Comparison of ENCODE assay signal across 8 cellular contexts in the genomic region with DNA sequence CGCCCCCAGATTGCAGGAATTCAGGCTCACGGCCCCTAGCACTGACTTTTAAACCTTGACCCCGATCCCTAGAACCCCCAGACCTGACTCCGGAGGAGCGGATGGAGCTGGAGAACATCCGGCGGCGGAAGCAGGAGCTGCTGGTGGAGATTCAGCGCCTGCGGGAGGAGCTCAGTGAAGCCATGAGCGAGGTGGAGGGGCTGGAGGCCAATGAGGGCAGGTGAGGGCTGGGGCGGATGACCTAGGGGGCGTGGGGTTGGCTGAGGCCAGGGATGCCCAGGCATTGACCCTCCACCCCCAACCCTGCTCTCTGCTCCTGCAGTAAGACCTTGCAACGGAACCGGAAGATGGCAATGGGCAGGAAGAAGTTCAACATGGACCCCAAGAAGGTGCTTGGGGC. TPM values are rescaled to one million over a fixed set of nuclear protein-coding genes. Genes with fewer than 3 reads are reported as not detected.
DNase-seq lines count a peak whose midpoint lies in the region; ATAC-seq, FAIRE-seq and TF ChIP-seq lines count a peak whose summit lies in the region.

No MANE protein-coding gene starts in this region.

- no peak for TF ChIP-seq POLR2A in K562 (conservative IDR thresholded peaks at IDR 0.05)
- no peak for TF ChIP-seq POLR2A in upper lobe of left lung (IDR thresholded peaks at IDR 0.05)

- H3K27ac Mint-ChIP-seq in activated naive CD4-positive, alpha-beta T cell treated with anti-CD3 and anti-CD28 coated beads, Interleukin-2, amount 10 ng/mL, durations not matched to agents 7 days and 5 days: peak overlapping the region; percentile 81

- CTCF ChIA-PET in activated naive CD4-positive, alpha-beta T cell treated with anti-CD3 and anti-CD28 coated beads, Interleukin-2, amount 10 ng/mL, durations not matched to agents 7 days and 5 days (lab: Charles Lee): interaction anchor here (1.4 to 2.1 kb wide), 2 partner anchors 20 to 114 kb away, joined by 3 to 8 read pairs; no protein-coding TSS in a partner anchor
- CTCF ChIA-PET in K562 (lab: Yijun Ruan, JAX; ENCODE audit: low intra/inter-chr PET ratio): no interaction called here

- H3K4me2 ChIP-seq in K562 (ENCODE audit: insufficient read depth, low read length): peak overlapping the region; percentile 78

- peaks cover 7 to 25% of the 10 kb centered on the region in 2 experiments; a peak in 4 of 5 replicates for H3K4me1 ChIP-seq in K562 (replicated peaks in 1 of 2; ENCODE audit: control insufficient read depth in 2 of 2, insufficient read depth in 2 of 2, low read length in 2 of 2)
- H3K4me1 ChIP-seq in lung (ENCODE audit: control insufficient read depth in 2 of 2, insufficient read depth in 2 of 2, low read length in 2 of 2): peaks cover 6% of the 10 kb centered on the region in 2 donors
- peaks cover 14 to 25% (median 17%) of the 10 kb centered on the region in 4 donors for H3K4me1 ChIP-seq in upper lobe of left lung

- peaks cover 35% of the 10 kb centered on the region for H3K36me3 Mint-ChIP-seq in activated naive CD4-positive, alpha-beta T cell treated with anti-CD3 and anti-CD28 coated beads, Interleukin-2, amount 10 ng/mL, durations not matched to agents 7 days and 5 days

- peaks cover 16% of the 10 kb centered on the region for H3K79me2 ChIP-seq in K562 (ENCODE audit: control insufficient read depth, insufficient read depth, low read length)

- H3K9me3 ChIP-seq in K562 (replicated peaks; ENCODE audit: control insufficient read depth, insufficient read depth, low read depth, low read length): no peaks in the 10 kb centered on the region
- no peaks in the 10 kb centered on the region for H3K9me3 ChIP-seq in lung (ENCODE audit: control insufficient read depth in 2 of 2, insufficient read depth in 1 of 2, low read length in 1 of 2)
- no peaks in the 10 kb centered on the region for H3K9me3 ChIP-seq in upper lobe of left lung

- intact Hi-C loops in K562 (cut with micrococcal nuclease): no loop called here

- H3K4me3 Mint-ChIP-seq in activated naive CD4-positive, alpha-beta T cell treated with anti-CD3 and anti-CD28 coated beads, Interleukin-2, amount 10 ng/mL, durations not matched to agents 7 days and 5 days: peak overlapping the region; percentile 83

- H3K4me3 ChIP-seq in K562: peak overlapping the region; percentile 91
- peak overlapping the region; percentile 41 for H3K4me3 ChIP-seq in lung
- H3K4me3 ChIP-seq in upper lobe of left lung: peak overlapping the region; percentile 54 to 96 (median 90)

- H2AFZ ChIP-seq in K562 (ENCODE audit: low read depth, low read length): no peak overlapping the region

- peak overlapping the region; percentile 98; the same call in 1 of the 3 replicates for H3K27ac ChIP-seq in K562 (ENCODE audit: extremely low read depth, low read depth, low read length)
- H3K27ac ChIP-seq in lung (ENCODE audit: low read depth in 1 of 2, low read length in 1 of 2): peak overlapping the region; percentile 30 to 58
- H3K27ac ChIP-seq in upper lobe of left lung: peak overlapping the region; percentile 94 to 98 (median 96)

- H3K27me3 ChIP-seq in K562 (ENCODE audit: control insufficient read depth in 2 of 2, insufficient read depth in 2 of 2, low read length in 2 of 2): no peaks in the 10 kb centered on the region
- H3K27me3 ChIP-seq in lung (ENCODE audit: control insufficient read depth, insufficient read depth): no peaks in the 10 kb centered on the region
- no peaks in the 10 kb centered on the region for H3K27me3 ChIP-seq in upper lobe of left lung

- peaks cover 21% of the 10 kb centered on the region for H3K4me1 Mint-ChIP-seq in activated naive CD4-positive, alpha-beta T cell treated with anti-CD3 and anti-CD28 coated beads, Interleukin-2, amount 10 ng/mL, durations not matched to agents 7 days and 5 days

- no peaks in the 10 kb centered on the region for H3K9me3 Mint-ChIP-seq in activated naive CD4-positive, alpha-beta T cell treated with anti-CD3 and anti-CD28 coated beads, Interleukin-2, amount 10 ng/mL, durations not matched to agents 7 days and 5 days

- no peak for DNase-seq in activated naive CD4-positive, alpha-beta T cell treated with anti-CD3 and anti-CD28 coated beads, Interleukin-2, amount 10 ng/mL, durations not matched to agents 7 days and 5 days
- DNase-seq in activated naive CD4-positive, alpha-beta T cell (lab: John Stamatoyannopoulos, UW): no peak
- no peak for DNase-seq in K562 (ENCODE audit: extremely low read depth in 1 of 4, low spot score in 3 of 4)
- DNase-seq in lung (ENCODE audit: low spot score): no peak
- peak in 1 of 2 donors; percentile 49 for DNase-seq in upper lobe of left lung
- no peak for DNase-seq in RCC 7860 (ENCODE audit: low spot score)

- POLR2A ChIA-PET in K562 (lab: Yijun Ruan, JAX): interaction anchor here (0.6 to 1.7 kb wide), 13 partner anchors 8 to 1682 kb away, joined by 3 to 9 read pairs (median 3); partner anchors contain the start of genes KDELR1 and SLC1A5

- peak overlapping the region; percentile 96 to 98; a peak in 3 of 4 replicates for H3K9ac ChIP-seq in K562 (ENCODE audit: insufficient read depth in 1 of 2, low read depth in 2 of 2, low read length in 2 of 2)

- FAIRE-seq in K562 (lab: Jason Lieb, UNC) (no peak), RCC 7860 (lab: Jason Lieb, UNC) (no peak)

- ATAC-seq in K562 (no peak), lung (ENCODE audit: insufficient read depth, low FRiP score) (no peak), upper lobe of left lung (ENCODE audit: low FRiP score in 2 of 2) (no peak), GM19467 (IDR thresholded peaks at IDR 0.05; ENCODE audit: unreplicated experiment) (no peak), GM21825 (IDR thresholded peaks at IDR 0.05; ENCODE audit: unreplicated experiment) (no peak)

- BruUV-seq in K562 (replicated peaks; lab: Mats Ljungman, UMichigan): no TSS peak

- in situ Hi-C loops in K562 (cut with MboI): no loop called here

- TF ChIP-seq CTCF in K562 (IDR thresholded peaks at IDR 0.05 in 2 of 3, conservative IDR thresholded peaks at IDR 0.05 in 1 of 3; ENCODE audit: insufficient read depth in 2 of 3, low read depth in 1 of 3, low read length in 3 of 3): no peak
- no peak for TF ChIP-seq CTCF in lung (IDR thresholded peaks at IDR 0.05; ENCODE audit: control extremely low read depth, extremely low read depth)
- TF ChIP-seq CTCF in upper lobe of left lung (IDR thresholded peaks at IDR 0.05): no peak

- WGBS in K562 (ENCODE audit: insufficient coverage, low coverage, missing lambda C conversion rate): 87% methylated on average over 12 of the region's 15 CpGs
- 55 to 76% methylated on average over 15 of the region's 15 CpGs for WGBS in lung, 2 donors
- 66 to 71% methylated on average over 9 to 15 of the region's 15 CpGs for WGBS in upper lobe of left lung, 2 donors

- H3K36me3 ChIP-seq in K562 (ENCODE audit: control insufficient read depth, insufficient read depth, low read length): peaks cover 52% of the 10 kb centered on the region; the same call in 2 of the 3 replicates
- peaks cover 24 to 48% of the 10 kb centered on the region in 2 donors for H3K36me3 ChIP-seq in lung (ENCODE audit: control insufficient read depth in 2 of 2, insufficient read depth in 2 of 2, low read length in 2 of 2)
- peaks cover 36 to 52% (median 50%) of the 10 kb centered on the region in 4 donors for H3K36me3 ChIP-seq in upper lobe of left lung

- TF ChIP-seq RAD21 in K562 (CRISPR knock-in tag; conservative IDR thresholded peaks at IDR 0.05 in 1 of 2, IDR thresholded peaks at IDR 0.05 in 1 of 2): no peak

- H3K27me3 Mint-ChIP-seq in activated naive CD4-positive, alpha-beta T cell treated with anti-CD3 and anti-CD28 coated beads, Interleukin-2, amount 10 ng/mL, durations not matched to agents 7 days and 5 days: peaks cover 7% of the 10 kb centered on the region

- peaks cover 10% of the 10 kb centered on the region for H4K20me1 ChIP-seq in K562 (replicated peaks; ENCODE audit: control insufficient read depth, insufficient read depth, low read length)

- H3K9me1 ChIP-seq in K562 (ENCODE audit: control insufficient read depth, insufficient read depth, low read length): peaks cover 3% of the 10 kb centered on the region

- no peak for TF ChIP-seq EP300 in K562 (IDR thresholded peaks at IDR 0.05; ENCODE audit: low read length)
- no peak for TF ChIP-seq EP300 in upper lobe of left lung (IDR thresholded peaks at IDR 0.05)

RNA-seq across cellular contexts. Expression of gene CYTH2, which starts 1.1 kb away (rescaled TPM):
- total RNA-seq in K562 (2011; cell fraction: chromatin; rRNA removed; ENCODE audit: low replicate concordance): 79.5 and 196 TPM in 2 replicates
- 87.7 and 88.8 TPM in 2 replicates for total RNA-seq in K562 (2011; cell fraction: nucleolus; rRNA removed)
- total RNA-seq in K562 (2011; cell fraction: nucleoplasm; rRNA removed): 87.0 and 108 TPM in 2 replicates
- total RNA-seq in K562 (2014; rRNA removed): 31.8 and 34.9 TPM in 2 replicates
- 14.7 and 15.9 TPM in 2 replicates for total RNA-seq in K562 (2014; rRNA removed; fragmentation: Illumina TruSeq; extraction: Trizol)
- 19.3 and 20.3 TPM in 2 replicates for total RNA-seq in K562 (2015; rRNA removed; fragmentation: Illumina TruSeq; extraction: Trizol)
- 37.8 and 43.8 TPM in 2 replicates for total RNA-seq in K562 (2021)
- polyA plus RNA-seq in K562 (2011; rRNA removed): 23.8 and 34.3 TPM in 2 replicates
- polyA plus RNA-seq in K562 (2011; cell fraction: cytosol; rRNA removed): 28.3 and 30.8 TPM in 2 replicates
- 96.2 and 120 TPM in 2 replicates for polyA plus RNA-seq in K562 (2011; cell fraction: nucleus; rRNA removed)
- polyA plus RNA-seq in K562 (2012): 34.7 and 66.7 TPM in 2 replicates
- polyA plus RNA-seq in K562 (2014; fragmentation: Illumina TruSeq; extraction: Trizol): 31.5 and 33.7 TPM in 2 replicates
- 1 to 10 TPM; 1.8 to 4.0 TPM for polyA plus RNA-seq in K562 (2014; fragmentation: Nextera tagmentation; extraction: Ambion mirVana)
- polyA plus RNA-seq in K562 (2014; rRNA removed): 38.1 and 45.2 TPM in 2 replicates
- polyA minus RNA-seq in K562 (2011; rRNA and poly(A)+ RNA removed): 22.5 and 23.2 TPM in 2 replicates
- polyA minus RNA-seq in K562 (2011; cell fraction: cytosol; rRNA and poly(A)+ RNA removed): 13.0 and 20.7 TPM in 2 replicates
- polyA minus RNA-seq in K562 (2011; cell fraction: nucleus; rRNA and poly(A)+ RNA removed): 33.0 and 46.9 TPM in 2 replicates
- total RNA-seq in lung: 10 to 100 TPM; 45.3 to 72.5 TPM
- 10 to 100 TPM; 44.1 to 53.1 TPM for polyA plus RNA-seq in lung
- total RNA-seq in upper lobe of left lung: 100 to 1,000 TPM in 2 of 6 donors, 10 to 100 TPM in 4; 53.4 to 195 (median 77.0) TPM

RNA-seq across cellular contexts. Expression of gene KCNJ14, which starts 14.9 kb away (rescaled TPM):
- 5.6 and 11.8 TPM in 2 replicates for total RNA-seq in K562 (2011; cell fraction: chromatin; rRNA removed; ENCODE audit: low replicate concordance)
- 6.8 and 8.0 TPM in 2 replicates for total RNA-seq in K562 (2011; cell fraction: nucleolus; rRNA removed)
- total RNA-seq in K562 (2011; cell fraction: nucleoplasm; rRNA removed): 6.1 and 6.6 TPM in 2 replicates
- total RNA-seq in K562 (2014; rRNA removed) (0.18 and 0.41 TPM in 2 replicates), K562 (2014; rRNA removed; fragmentation: Illumina TruSeq; extraction: Trizol) (0.45 and 0.47 TPM in 2 replicates), K562 (2015; rRNA removed; fragmentation: Illumina TruSeq; extraction: Trizol) (0.76 and 0.94 TPM in 2 replicates), K562 (2021) (1.4 and 1.6 TPM in 2 replicates), lung (under 1 TPM; 0.82 to 0.83 TPM), upper lobe of left lung (1 to 10 TPM in 3 of 6 donors, under 1 TPM in 3; 0.54 to 1.9 (median 0.91) TPM)
- polyA plus RNA-seq in K562 (2011; rRNA removed) (0.54 and 0.74 TPM in 2 replicates), K562 (2014; fragmentation: Illumina TruSeq; extraction: Trizol) (0.46 and 0.49 TPM in 2 replicates), K562 (2014; fragmentation: Nextera tagmentation; extraction: Ambion mirVana) (under 1 TPM; 0.15 to 0.38 TPM), K562 (2014; rRNA removed) (0.59 and 1.2 TPM in 2 replicates), lung (under 1 TPM; 0.21 to 0.35 TPM)
- 0.37 and 0.38 TPM in 2 replicates for polyA plus RNA-seq in K562 (2011; cell fraction: cytosol; rRNA removed)
- 2.4 and 2.6 TPM in 2 replicates for polyA plus RNA-seq in K562 (2011; cell fraction: nucleus; rRNA removed)
- 0.52 and 0.83 TPM in 2 replicates for polyA plus RNA-seq in K562 (2012)
- 0.91 and 1.2 TPM in 2 replicates for polyA minus RNA-seq in K562 (2011; rRNA and poly(A)+ RNA removed)
- polyA minus RNA-seq in K562 (2011; cell fraction: cytosol; rRNA and poly(A)+ RNA removed): 1.0 and 1.3 TPM in 2 replicates
- polyA minus RNA-seq in K562 (2011; cell fraction: nucleus; rRNA and poly(A)+ RNA removed): 0.89 and 1.3 TPM in 2 replicates

RNA-seq across cellular contexts. Expression of gene GRWD1, which starts 24.5 kb away (rescaled TPM):
- total RNA-seq in K562 (2011; cell fraction: chromatin; rRNA removed; ENCODE audit: low replicate concordance): 26.3 and 57.2 TPM in 2 replicates
- total RNA-seq in K562 (2011; cell fraction: nucleolus; rRNA removed): 42.0 and 43.3 TPM in 2 replicates
- total RNA-seq in K562 (2011; cell fraction: nucleoplasm; rRNA removed): 29.6 and 33.7 TPM in 2 replicates
- 44.0 and 48.7 TPM in 2 replicates for total RNA-seq in K562 (2014; rRNA removed)
- 20.4 and 21.2 TPM in 2 replicates for total RNA-seq in K562 (2014; rRNA removed; fragmentation: Illumina TruSeq; extraction: Trizol)
- 47.2 and 50.6 TPM in 2 replicates for total RNA-seq in K562 (2015; rRNA removed; fragmentation: Illumina TruSeq; extraction: Trizol)
- 87.2 and 88.2 TPM in 2 replicates for total RNA-seq in K562 (2021)
- polyA plus RNA-seq in K562 (2011; rRNA removed): 22.2 and 22.4 TPM in 2 replicates
- 20.0 and 52.3 TPM in 2 replicates for polyA plus RNA-seq in K562 (2011; cell fraction: cytosol; rRNA removed)
- polyA plus RNA-seq in K562 (2011; cell fraction: nucleus; rRNA removed): 13.5 and 20.7 TPM in 2 replicates
- polyA plus RNA-seq in K562 (2012): 26.6 and 47.2 TPM in 2 replicates
- 24.5 and 44.3 TPM in 2 replicates for polyA plus RNA-seq in K562 (2014; fragmentation: Illumina TruSeq; extraction: Trizol)
- polyA plus RNA-seq in K562 (2014; fragmentation: Nextera tagmentation; extraction: Ambion mirVana): 1 to 10 TPM; 1.5 to 2.6 TPM
- polyA plus RNA-seq in K562 (2014; rRNA removed): 51.4 and 55.4 TPM in 2 replicates
- polyA minus RNA-seq in K562 (2011; rRNA and poly(A)+ RNA removed): 11.4 and 14.9 TPM in 2 replicates
- 25.1 and 33.2 TPM in 2 replicates for polyA minus RNA-seq in K562 (2011; cell fraction: cytosol; rRNA and poly(A)+ RNA removed)
- polyA minus RNA-seq in K562 (2011; cell fraction: nucleus; rRNA and poly(A)+ RNA removed): 12.3 and 17.1 TPM in 2 replicates
- 10 to 100 TPM; 14.6 to 38.1 TPM for total RNA-seq in lung
- polyA plus RNA-seq in lung: 10 to 100 TPM in 1 of 2 donors, 1 to 10 TPM in 1; 8.9 to 29.2 TPM
- total RNA-seq in upper lobe of left lung: 10 to 100 TPM; 10.5 to 44.1 (median 31.6) TPM

RNA-seq across cellular contexts. Expression of gene LMTK3, which starts 41.4 kb away (rescaled TPM):
- total RNA-seq in K562 (2011; cell fraction: chromatin; rRNA removed; ENCODE audit: low replicate concordance): 1.5 and 3.5 TPM in 2 replicates
- 3.8 and 4.1 TPM in 2 replicates for total RNA-seq in K562 (2011; cell fraction: nucleolus; rRNA removed)
- 1.5 and 2.4 TPM in 2 replicates for total RNA-seq in K562 (2011; cell fraction: nucleoplasm; rRNA removed)
- total RNA-seq in K562 (2014; rRNA removed) (4.9 and 5.1 TPM in 2 replicates), K562 (2014; rRNA removed; fragmentation: Illumina TruSeq; extraction: Trizol) (0.45 and 0.76 TPM in 2 replicates), K562 (2015; rRNA removed; fragmentation: Illumina TruSeq; extraction: Trizol) (2.0 and 2.5 TPM in 2 replicates), K562 (2021) (10.2 and 12.3 TPM in 2 replicates), lung (10 to 100 TPM in 1 of 2 donors, 1 to 10 TPM in 1; 3.1 to 10.7 TPM), upper lobe of left lung (10 to 100 TPM in 4 of 6 donors, 1 to 10 TPM in 2; 4.9 to 45.1 (median 13.1) TPM)
- polyA plus RNA-seq in K562 (2011; rRNA removed) (0.35 and 0.66 TPM in 2 replicates), K562 (2014; fragmentation: Illumina TruSeq; extraction: Trizol) (1.1 and 2.1 TPM in 2 replicates), K562 (2014; fragmentation: Nextera tagmentation; extraction: Ambion mirVana) (not detected), K562 (2014; rRNA removed) (2.8 and 3.3 TPM in 2 replicates), lung (1 to 10 TPM; 1.9 to 6.5 TPM)
- polyA plus RNA-seq in K562 (2011; cell fraction: cytosol; rRNA removed): 0.53 and 1.7 TPM in 2 replicates
- 1.5 and 2.7 TPM in 2 replicates for polyA plus RNA-seq in K562 (2011; cell fraction: nucleus; rRNA removed)
- polyA plus RNA-seq in K562 (2012): 3.7 and 4.7 TPM in 2 replicates
- polyA minus RNA-seq in K562 (2011; rRNA and poly(A)+ RNA removed): 0.14 and 0.15 TPM in 2 replicates
- polyA minus RNA-seq in K562 (2011; cell fraction: cytosol; rRNA and poly(A)+ RNA removed): 2.3 and 3.2 TPM in 2 replicates
- 1.1 and 1.2 TPM in 2 replicates for polyA minus RNA-seq in K562 (2011; cell fraction: nucleus; rRNA and poly(A)+ RNA removed)

Comparison
In these comparisons a context has a peak if more than half of its experiments do, and no peak if none do; other contexts are left out.
1. H3K27ac ChIP-seq: peak in every context shown above with its lines; median percentile 98 in K562; 96 in upper lobe of left lung; 44 in lung.
2. H3K4me3 ChIP-seq: peak in every context shown above with its lines; median percentile 91 in K562; 90 in upper lobe of left lung; 41 in lung.